26 cellular contexts compared by ENCODE assay signal in genomic region chr17:7343250-7343649, GRCh38. TPM values are rescaled to one million over a fixed set of nuclear protein-coding genes. Genes with fewer than 3 reads are reported as not detected.
"Had no signal": no experiment of that assay in that cellular context is flagged by ENCODE, and none has a peak within 500 bp of the region (broad histone marks: within the 10 kb centered on the region; RNA-seq: fewer than 3 reads in every experiment).

No MANE protein-coding gene starts in this region.

- H3K9me3 Mint-ChIP-seq: activated naive CD4-positive, alpha-beta T cell treated with anti-CD3 and anti-CD28 coated beads for 36 hours; T-helper 1 cell treated with Interleukin-12 subunit alpha and Interleukin-12 subunit beta and Interleukin-4 antibody, amounts not matched to agents 30 μg/mL and 1 μg/mL, for 36 hours had no signal

- H3K4me3 ChIP-seq: ascending aorta, breast epithelium, gastrocnemius medialis, heart left ventricle, left lung, ovary, psoas muscle, right lobe of liver, thyroid gland had no signal

- H3K36me3 ChIP-seq: ascending aorta, breast epithelium, gastrocnemius medialis, ovary, right lobe of liver, thyroid gland had no signal

- DNase-seq: activated CD4-positive, alpha-beta T cell treated with anti-CD3 and anti-CD28 coated beads for 1 hour; activated CD4-positive, alpha-beta T cell treated with anti-CD3 and anti-CD28 coated beads, Interleukin-2, amount 50 U/mL, for 48 hours; activated CD8-positive, alpha-beta memory T cell treated with anti-CD3 and anti-CD28 coated beads, Interleukin-2, amount 10 ng/mL, durations not matched to agents 7 days and 5 days; activated naive CD4-positive, alpha-beta T cell treated with anti-CD3 and anti-CD28 coated beads for 36 hours; cerebellar nuclear complex; cortex of kidney; effector CD4-positive, alpha-beta T cell; gastrocnemius medialis; heart left ventricle; left lung; midbrain; psoas muscle; right lobe of liver; small intestine; stimulated activated CD4-positive, alpha-beta T cell treated with anti-CD3 and anti-CD28 coated beads, Interleukin-4, amount 100 ng/mL, for 1 hour; thyroid gland had no signal

- H3K27ac ChIP-seq: ascending aorta, breast epithelium, gastrocnemius medialis, heart left ventricle, left lung, ovary, psoas muscle, right lobe of liver, thyroid gland, VCaP had no signal

- H3K27me3 Mint-ChIP-seq: activated CD8-positive, alpha-beta memory T cell treated with anti-CD3 and anti-CD28 coated beads, Interleukin-2, amount 10 ng/mL, durations not matched to agents 7 days and 5 days had no signal

- H3K27me3 ChIP-seq: ascending aorta, ovary, right lobe of liver, thyroid gland had no signal

- H3K27ac Mint-ChIP-seq: activated naive CD4-positive, alpha-beta T cell treated with anti-CD3 and anti-CD28 coated beads for 36 hours; T-helper 1 cell treated with Interleukin-12 subunit alpha and Interleukin-12 subunit beta and Interleukin-4 antibody, amounts not matched to agents 30 μg/mL and 1 μg/mL, for 36 hours had no signal

- H3K4me3 Mint-ChIP-seq: activated CD8-positive, alpha-beta memory T cell treated with anti-CD3 and anti-CD28 coated beads, Interleukin-2, amount 10 ng/mL, durations not matched to agents 7 days and 5 days; activated naive CD4-positive, alpha-beta T cell treated with anti-CD3 and anti-CD28 coated beads for 36 hours; T-helper 1 cell treated with Interleukin-12 subunit alpha and Interleukin-12 subunit beta and Interleukin-4 antibody, amounts not matched to agents 30 μg/mL and 1 μg/mL, for 36 hours had no signal

- H3K9me3 ChIP-seq: ascending aorta, breast epithelium, gastrocnemius medialis, heart left ventricle, left lung, ovary, psoas muscle, right lobe of liver, thyroid gland had no signal

- H3K4me1 ChIP-seq: ascending aorta, breast epithelium, right lobe of liver, thyroid gland had no signal

- ATAC-seq: activated CD8-positive, alpha-beta memory T cell treated with anti-CD3 and anti-CD28 coated beads, Interleukin-2, amount 10 ng/mL, durations not matched to agents 7 days and 5 days; esophagus mucosa; gastrocnemius medialis; heart left ventricle; left lung; psoas muscle; right lobe of liver had no signal

RNA-seq across cellular contexts. Expression of gene TMEM95, which starts 11.7 kb away (rescaled TPM):
- total RNA-seq: activated CD8-positive, alpha-beta memory T cell treated with anti-CD3 and anti-CD28 coated beads, Interleukin-2, amount 10 ng/mL, durations not matched to agents 7 days and 5 days; activated naive CD4-positive, alpha-beta T cell treated with anti-CD3 and anti-CD28 coated beads for 36 hours; ascending aorta; breast epithelium; esophagus mucosa; gastrocnemius medialis; heart left ventricle; kidney epithelial cell; left lung; lung microvascular endothelial cell; ovary; psoas muscle; right lobe of liver; subcutaneous adipose tissue; thyroid gland; ureter had no signal
